Comparison of ENCODE assay signal across 8 cellular contexts in the genomic region with DNA sequence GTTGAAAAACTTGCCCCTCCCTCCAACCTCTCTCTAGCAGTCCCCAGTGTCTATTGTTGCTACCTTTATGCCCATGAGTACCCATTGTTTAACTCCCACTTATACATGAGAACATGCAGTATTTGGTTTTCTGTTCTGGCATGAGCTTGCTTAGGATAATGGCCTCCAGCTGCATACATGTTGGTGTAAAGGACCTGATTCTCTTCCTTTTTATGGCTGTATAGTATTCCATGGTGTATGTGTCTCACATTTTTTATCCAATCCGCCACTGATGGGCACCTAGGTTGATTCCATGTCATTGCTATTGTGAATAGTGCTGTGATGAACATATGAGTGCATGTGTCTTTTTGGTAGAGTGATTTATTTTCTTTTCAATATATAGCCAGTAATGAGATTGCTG. TPM values are rescaled to one million over a fixed set of nuclear protein-coding genes. Genes with fewer than 3 reads are reported as not detected.
"Had no signal": no experiment of that assay in that cellular context is flagged by ENCODE, and none has a peak within 500 bp of the region (broad histone marks: within the 10 kb centered on the region; RNA-seq: fewer than 3 reads in every experiment).

No MANE protein-coding gene starts in this region.

- FAIRE-seq: HepG2, HTR-8/SVneo had no signal

- ATAC-seq: HepG2 had no signal

- DNase-seq: IMR-90, KBM-7, KG1 had no signal

- H3K4me3 Mint-ChIP-seq: IgD-negative memory B cell had no signal

- H3K9ac ChIP-seq: KMS-11 had no signal

- H3K4me1 Mint-ChIP-seq: IgD-negative memory B cell had no signal

- H3K36me3 Mint-ChIP-seq: IgD-negative memory B cell had no signal

- H3K27ac ChIP-seq: HL-60, KMS-11 had no signal

- H3K27ac Mint-ChIP-seq: IgD-negative memory B cell had no signal

- H3K4me2 ChIP-seq: KMS-11 had no signal

RNA-seq across cellular contexts. Expression of gene GPC4, which starts 50.0 kb away (rescaled TPM):
- polyA plus RNA-seq: IgD-negative memory B cell had no signal
